ENCODE assay signal across 8 cellular contexts in genomic region chr5:140157032-140157781, GRCh38. TPM values are rescaled to one million over a fixed set of nuclear protein-coding genes. Genes with fewer than 3 reads are reported as not detected.
DNase-seq lines count a peak whose midpoint lies in the region; ATAC-seq and TF ChIP-seq lines count a peak whose summit lies in the region.

No MANE protein-coding gene starts in this region.

- intact Hi-C loops in left colon (cut with DNase I, micrococcal nuclease) = loop anchor here in 1 of 2 donors (5.0 kb wide), 1 partner anchor 85 kb away; no protein-coding TSS in a partner anchor

- H3K4me3 ChIP-seq in AG04450 (ENCODE audit: low read depth, low read length) = peak overlapping the region; percentile 34

- peak; percentile 94 for TF ChIP-seq CTCF in AG04450 (IDR thresholded peaks at IDR 0.05; ENCODE audit: low read depth, low read length)

- POLR2A ChIA-PET in AG04450 (lab: Yijun Ruan, JAX) = interaction anchor here (0.6 kb wide), 1 partner anchor 87 kb away, joined by 5 read pairs; no protein-coding TSS in a partner anchor

- peaks cover 8% of the 10 kb centered on the region for H3K27me3 ChIP-seq in AG04450 (ENCODE audit: control insufficient read depth, insufficient read depth, low read length)

- ATAC-seq in GM18873 (IDR thresholded peaks at IDR 0.05; ENCODE audit: low FRiP score, unreplicated experiment) (peak; percentile 76), HG03159 (IDR thresholded peaks at IDR 0.05; ENCODE audit: unreplicated experiment) (peak; percentile 91), left colon (peak; percentile 96)

- H3K9me3 ChIP-seq in AG04450 (ENCODE audit: control insufficient read depth, insufficient read depth, low read length) = no peaks in the 10 kb centered on the region

- DNase-seq in AG04450 (ENCODE audit: low read depth, low spot score) (no peak), NCI-H446 (lab: John Stamatoyannopoulos, UW) (peak; percentile 70 to 85), cerebellum (ENCODE audit: low spot score) (peak; percentile 92), left colon (peak; percentile 82 to 93)
- DNase-seq in activated CD4-positive, alpha-beta T cell treated with anti-CD3 and anti-CD28 coated beads for 1 hour = peak; percentile 78
- DNase-seq in stimulated activated CD4-positive, alpha-beta T cell treated with anti-CD3 and anti-CD28 coated beads, Interleukin-1b, Interleukin-23, amount 100 ng/mL, for 48 hours = peak; percentile 86

- CTCF ChIA-PET in AG04450 (lab: Charles Lee) = interaction anchor here (0.9 to 10.6 kb wide), 5 partner anchors 10 to 189 kb away, joined by 4 to 101 read pairs (median 5); partner anchors contain the start of gene HBEGF

- H3K27ac ChIP-seq in AG04450 (ENCODE audit: low read depth, low read length) = no peak overlapping the region

RNA-seq across cellular contexts. Expression of gene CYSTM1, which starts 17.8 kb away (rescaled TPM):
- 13.1 and 14.9 TPM in 2 replicates for polyA plus RNA-seq in AG04450 (2011; rRNA removed)
- 10.2 and 13.6 TPM in 2 replicates for polyA minus RNA-seq in AG04450 (2011; rRNA and poly(A)+ RNA removed)
- total RNA-seq in cerebellum (4.4 TPM), left colon (100 to 1,000 TPM; 162 to 163 TPM)

RNA-seq across cellular contexts. Expression of gene IGIP, which starts 31.5 kb away (rescaled TPM):
- polyA plus RNA-seq in AG04450 (2011; rRNA removed) = 1.6 and 2.2 TPM in 2 replicates
- polyA minus RNA-seq in AG04450 (2011; rRNA and poly(A)+ RNA removed) = 3.6 and 7.3 TPM in 2 replicates
- total RNA-seq in cerebellum (8.3 TPM), left colon (1 to 10 TPM; 8.6 to 9.3 TPM)

RNA-seq across cellular contexts. Expression of gene PURA, which starts 43.3 kb away (rescaled TPM):
- 3.5 and 4.5 TPM in 2 replicates for polyA plus RNA-seq in AG04450 (2011; rRNA removed)
- 5.4 and 9.6 TPM in 2 replicates for polyA minus RNA-seq in AG04450 (2011; rRNA and poly(A)+ RNA removed)
- 12.6 TPM for total RNA-seq in cerebellum
- total RNA-seq in left colon = 10 to 100 TPM; 19.5 to 20.0 TPM

Comparison
In these comparisons a context has a peak if more than half of its experiments do, and no peak if none do; other contexts are left out.
1. RNA of gene CYSTM1, which starts 17.8 kb away (total RNA-seq): 162 to 163 TPM in left colon; 4.4 TPM in cerebellum (single experiment); every median in the first group is over 10 times any median in the second.
2. Peak in every context shown above with its lines, with median percentiles within 50 percentile points of each other: ATAC-seq.